1 cellular context compared by ENCODE assay signal in genomic region chr19:38337360-38337653, GRCh38.
TF ChIP-seq lines count a peak whose summit lies in the region.

No MANE protein-coding gene starts in this region.

TF ChIP-seq in endothelial cell of umbilical vein, 7 proteins besides CTCF, POLR2A, EP300 and RAD21:
- TF ChIP-seq JUN (IDR thresholded peaks at IDR 0.05; ENCODE audit: borderline replicate concordance, insufficient read depth, insufficient read length, low read depth) (no peak), FOS (IDR thresholded peaks at IDR 0.05; ENCODE audit: borderline replicate concordance, insufficient read depth, low read length) (no peak), GATA2 (IDR thresholded peaks at IDR 0.05; ENCODE audit: insufficient read depth, insufficient read length, low read depth, low read length) (no peak), MYC (IDR thresholded peaks at IDR 0.05; ENCODE audit: low read depth, low read length) (no peak), POLR2AphosphoS5 (IDR thresholded peaks at IDR 0.05; ENCODE audit: insufficient read depth, low read depth, low read length) (no peak), MAX (IDR thresholded peaks at IDR 0.05; ENCODE audit: insufficient read depth, insufficient read length) (no peak), EZH2 (IDR thresholded peaks at IDR 0.05; ENCODE audit: borderline replicate concordance, low read depth, low read length, severe bottlenecking) (no peak)
